In the genomic region with DNA sequence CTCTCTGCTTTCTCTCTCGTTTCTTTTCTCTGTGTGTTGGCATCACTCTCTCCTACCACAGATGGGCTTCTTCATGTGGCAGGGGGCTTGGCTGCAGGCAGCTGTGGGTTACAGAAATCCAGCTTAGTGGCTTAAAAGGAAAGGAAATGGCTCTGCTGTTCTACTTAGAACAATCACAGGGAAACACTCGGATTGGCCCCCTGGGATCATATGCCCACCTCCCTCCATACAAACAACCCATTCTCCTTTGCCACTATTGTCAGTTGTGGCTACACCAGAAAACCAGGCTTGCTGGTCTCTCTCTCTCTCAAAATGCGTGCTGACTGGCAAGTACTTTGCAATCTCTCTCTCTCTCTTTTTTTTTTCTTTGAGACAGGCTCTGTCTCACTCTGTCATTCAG, we compare ENCODE assay signal across 29 cellular contexts. TPM values are rescaled to one million over a fixed set of nuclear protein-coding genes. Genes with fewer than 3 reads are reported as not detected.
"Had no signal": no experiment of that assay in that cellular context is flagged by ENCODE, and none has a peak within 500 bp of the region (broad histone marks: within the 10 kb centered on the region; RNA-seq: fewer than 3 reads in every experiment).

No MANE protein-coding gene starts in this region.

- H3K9me3 ChIP-seq: esophagus muscularis mucosa, gastrocnemius medialis, heart right ventricle, psoas muscle, spleen, suprapubic skin, thyroid gland had no signal

- DNase-seq: cerebellar nuclear complex; effector memory CD8-positive, alpha-beta T cell; gastrocnemius medialis; heart right ventricle; hypothalamus; kidney; left ventricle myocardium superior; mesendoderm; naive thymus-derived CD4-positive, alpha-beta T cell; nucleus accumbens; psoas muscle; retina; spleen; stimulated activated CD4-positive, alpha-beta T cell treated with anti-CD3 and anti-CD28 coated beads, Interleukin-15, amount 100 ng/mL, for 24 hours; stimulated activated CD4-positive, alpha-beta T cell treated with anti-CD3 and anti-CD28 coated beads, Interleukin-1b, Interleukin-23, amount 100 ng/mL, for 48 hours; stimulated activated CD4-positive, alpha-beta T cell treated with anti-CD3 and anti-CD28 coated beads, Interleukin-4, amount 100 ng/mL, for 24 hours; stimulated activated naive B cell treated with anti-CD40 and anti-IgM and Interleukin-4, amounts not matched to agents 10 μg/mL and 1 μg/mL and 100 μg/mL, for 72 hours; thyroid gland had no signal

- H3K4me3 ChIP-seq: esophagus muscularis mucosa, gastrocnemius medialis, heart right ventricle, psoas muscle, spleen, suprapubic skin, thyroid gland had no signal

- H3K36me3 ChIP-seq: esophagus muscularis mucosa, gastrocnemius medialis, heart right ventricle, spleen, suprapubic skin, thyroid gland had no signal

- H3K4me3 Mint-ChIP-seq: dendritic cell treated with granulocyte-macrophage colony-stimulating factor and Interleukin-4, amounts not matched to agents 40 ng/mL and 50 ng/mL, for 4 days; effector memory CD8-positive, alpha-beta T cell; naive thymus-derived CD4-positive, alpha-beta T cell; stimulated activated naive B cell treated with anti-CD40 and anti-IgM and Interleukin-4, amounts not matched to agents 10 μg/mL and 1 μg/mL and 100 μg/mL, for 72 hours; type B pancreatic cell had no signal

- H3K4me1 ChIP-seq: parathyroid adenoma, psoas muscle had no signal

- H3K9me3 Mint-ChIP-seq: dendritic cell treated with granulocyte-macrophage colony-stimulating factor and Interleukin-4, amounts not matched to agents 40 ng/mL and 50 ng/mL, for 4 days; effector memory CD8-positive, alpha-beta T cell; stimulated activated naive B cell treated with anti-CD40 and anti-IgM and Interleukin-4, amounts not matched to agents 10 μg/mL and 1 μg/mL and 100 μg/mL, for 72 hours; type B pancreatic cell had no signal

- H3K79me2 ChIP-seq: parathyroid adenoma had no signal

- H3K27ac ChIP-seq: epithelial cell of prostate, esophagus muscularis mucosa, gastrocnemius medialis, heart right ventricle, parathyroid adenoma, psoas muscle, spleen, suprapubic skin, thyroid gland had no signal

- H3K27me3 ChIP-seq: thyroid gland had no signal

- ATAC-seq: effector memory CD8-positive, alpha-beta T cell; gastrocnemius medialis; heart right ventricle; left colon; left ventricle myocardium superior; naive thymus-derived CD4-positive, alpha-beta T cell; psoas muscle; sciatic nerve; stimulated activated naive B cell treated with anti-CD40 and anti-IgM and Interleukin-4, amounts not matched to agents 10 μg/mL and 1 μg/mL and 100 μg/mL, for 72 hours had no signal

- H3K27ac Mint-ChIP-seq: dendritic cell treated with granulocyte-macrophage colony-stimulating factor and Interleukin-4, amounts not matched to agents 40 ng/mL and 50 ng/mL, for 4 days; effector memory CD8-positive, alpha-beta T cell; naive thymus-derived CD4-positive, alpha-beta T cell; stimulated activated naive B cell treated with anti-CD40 and anti-IgM and Interleukin-4, amounts not matched to agents 10 μg/mL and 1 μg/mL and 100 μg/mL, for 72 hours; type B pancreatic cell had no signal

- H3K36me3 Mint-ChIP-seq: naive thymus-derived CD4-positive, alpha-beta T cell; stimulated activated naive B cell treated with anti-CD40 and anti-IgM and Interleukin-4, amounts not matched to agents 10 μg/mL and 1 μg/mL and 100 μg/mL, for 72 hours; type B pancreatic cell had no signal

- H2AFZ ChIP-seq: parathyroid adenoma had no signal

RNA-seq across cellular contexts. Expression of a gene that starts 20.5 kb away (rescaled TPM):
- total RNA-seq: naive thymus-derived CD4-positive, alpha-beta T cell had no signal
- polyA plus RNA-seq: naive thymus-derived CD4-positive, alpha-beta T cell; neural cell had no signal

RNA-seq across cellular contexts. Expression of a gene that starts 32.1 kb away (rescaled TPM):
- total RNA-seq: esophagus muscularis mucosa; fibroblast of villous mesenchyme; gastrocnemius medialis; heart right ventricle; kidney; left colon; left ventricle myocardium superior; lung microvascular endothelial cell; naive thymus-derived CD4-positive, alpha-beta T cell; sciatic nerve; spleen had no signal
- polyA plus RNA-seq: naive thymus-derived CD4-positive, alpha-beta T cell; neural cell; psoas muscle; spleen had no signal
